18 cellular contexts compared by ENCODE assay signal in genomic region chr10:26798298-26798697, GRCh38.
DNase-seq lines count a peak whose midpoint lies in the region; ATAC-seq and TF ChIP-seq lines count a peak whose summit lies in the region.
"Had no signal": no experiment of that assay in that cellular context is flagged by ENCODE, and none has a peak within 500 bp of the region (broad histone marks: within the 10 kb centered on the region; RNA-seq: fewer than 3 reads in every experiment).

No MANE protein-coding gene starts in this region.

- H3K9me3 ChIP-seq in Caco-2: peaks cover 21% of the 10 kb centered on the region
- H3K9me3 ChIP-seq in Loucy (ENCODE audit: insufficient read depth, low read depth, low read length): peaks cover 16% of the 10 kb centered on the region

- ATAC-seq in activated B cell treated with CpG ODN at 0.5 μM for 24 hours (ENCODE audit: low read depth) (no peak), naive B cell (ENCODE audit: low read depth in 2 of 2) (no peak), left cardiac atrium (no peak), HG02759 (IDR thresholded peaks at IDR 0.05; ENCODE audit: unreplicated experiment) (no peak)
- ATAC-seq: GM23338, K562 had no signal

- H3K4me3 ChIP-seq in Caco-2 (ENCODE audit: low read depth, low read length) (no peak overlapping the region), Loucy (ENCODE audit: low read length, poor library complexity, severe bottlenecking) (no peak overlapping the region)
- H3K4me3 ChIP-seq: GM23338, K562, SK-N-MC had no signal

- H3K4me1 Mint-ChIP-seq in Caco-2 (ENCODE audit: low read depth, unreplicated experiment): peaks cover 25% of the 10 kb centered on the region
- peaks cover 81% of the 10 kb centered on the region for H3K4me1 Mint-ChIP-seq in activated B cell treated with CpG ODN at 0.5 μM for 24 hours
- H3K4me1 Mint-ChIP-seq in naive B cell: peaks cover 70 to 88% (median 70%) of the 10 kb centered on the region in 3 donors

- intact Hi-C loops in Caco-2 (cut with micrococcal nuclease; ENCODE audit: unreplicated experiment) (no loop called here), activated B cell treated with CpG ODN at 0.5 μM for 24 hours (cut with micrococcal nuclease) (loop anchor here (2.0 kb wide), 1 partner anchor 61 kb away; no protein-coding TSS in a partner anchor), left cardiac atrium (cut with DNase I) (no loop called here)

- no peak overlapping the region for H2AFZ ChIP-seq in Loucy (ENCODE audit: low read length)
- H2AFZ ChIP-seq: GM23338 had no signal

- H3K36me3 ChIP-seq in Caco-2 (ENCODE audit: control insufficient read depth, insufficient read depth, low read length) (no peaks in the 10 kb centered on the region), Loucy (ENCODE audit: insufficient read depth, low read length) (peaks cover 12% of the 10 kb centered on the region)

- no TSS peak for BruUV-seq in Caco-2 (replicated peaks; lab: Mats Ljungman, UMichigan)

- peaks cover 21% of the 10 kb centered on the region for H4K20me1 ChIP-seq in Loucy (ENCODE audit: insufficient read depth, low read length, poor library complexity, severe bottlenecking)

- peaks cover 10% of the 10 kb centered on the region for H3K4me1 ChIP-seq in Caco-2
- H3K4me1 ChIP-seq in Loucy (ENCODE audit: insufficient read depth, low read length, poor library complexity, severe bottlenecking): peaks cover 58% of the 10 kb centered on the region

- no peaks in the 10 kb centered on the region for H3K9me2 ChIP-seq in Loucy (replicated peaks; ENCODE audit: low read depth, low read length)

- POLR2A ChIA-PET in Caco-2 (lab: Charles Lee): no interaction called here
- POLR2A ChIA-PET in activated B cell treated with CpG ODN at 0.5 μM for 24 hours (lab: Charles Lee): interaction anchor here (1.0 to 3.2 kb wide), 4 partner anchors 8 to 356 kb away, joined by 3 to 20 read pairs (median 4); partner anchors contain the start of gene YME1L1

- peaks cover 15% of the 10 kb centered on the region for H3K9me3 Mint-ChIP-seq in Caco-2 (ENCODE audit: unreplicated experiment)
- peaks cover 4% of the 10 kb centered on the region for H3K9me3 Mint-ChIP-seq in activated B cell treated with CpG ODN at 0.5 μM for 24 hours
- H3K9me3 Mint-ChIP-seq in naive B cell: peaks cover 0 to 11% (median 3%) of the 10 kb centered on the region in 7 donors

- in situ Hi-C loops in ACHN (cut with HindIII; ENCODE audit: low pct_ligation_motif_present, low pct_unique_long_range_greater_than_20kb, low sequenced_read_pairs): no loop called here

- H3K27me3 ChIP-seq in Caco-2 (replicated peaks; ENCODE audit: control insufficient read depth, insufficient read depth, low read length) (no peaks in the 10 kb centered on the region), Loucy (ENCODE audit: insufficient read depth, low read length, poor library complexity, severe bottlenecking) (no peaks in the 10 kb centered on the region)

- CTCF ChIA-PET in Caco-2 (lab: Charles Lee) (no interaction called here), activated B cell treated with CpG ODN at 0.5 μM for 24 hours (lab: Charles Lee) (interaction anchor here (1.6 to 1.8 kb wide), 3 partner anchors 17 to 72 kb away, joined by 4 to 5 read pairs (median 5); no protein-coding TSS in a partner anchor)

- TF ChIP-seq CTCF in Caco-2 (IDR thresholded peaks at IDR 0.05; ENCODE audit: insufficient read depth in 1 of 2, low read depth in 1 of 2, low read length in 1 of 2, severe bottlenecking in 1 of 2, unreplicated experiment in 1 of 2) (no peak), Loucy (conservative IDR thresholded peaks at IDR 0.05; ENCODE audit: low read length) (no peak), activated B cell treated with CpG ODN at 0.5 μM for 24 hours (IDR thresholded peaks at IDR 0.05) (no peak)

- H3K4me3 Mint-ChIP-seq in Caco-2 (ENCODE audit: unreplicated experiment): no peak overlapping the region
- no peak overlapping the region for H3K4me3 Mint-ChIP-seq in activated B cell treated with CpG ODN at 0.5 μM for 24 hours
- H3K4me3 Mint-ChIP-seq in naive B cell: peak overlapping the region; percentile 19 to 75 (median 50)
- H3K4me3 Mint-ChIP-seq: GM23338 had no signal

- H3K27me3 Mint-ChIP-seq in Caco-2 (ENCODE audit: insufficient read depth, unreplicated experiment): no peaks in the 10 kb centered on the region
- no peaks in the 10 kb centered on the region for H3K27me3 Mint-ChIP-seq in activated B cell treated with CpG ODN at 0.5 μM for 24 hours
- H3K27me3 Mint-ChIP-seq in naive B cell: no peaks in the 10 kb centered on the region
- H3K27me3 Mint-ChIP-seq: CD4-positive, alpha-beta memory T cell had no signal

- DNase-seq in Caco-2 (no peak), activated B cell treated with CpG ODN at 0.5 μM for 24 hours (no peak), naive B cell (no peak), NCI-H524 (lab: John Stamatoyannopoulos, UW) (no peak), left cardiac atrium (no peak), ACHN (no peak)
- DNase-seq: Calu3; CD4-positive, alpha-beta memory T cell; NCI-H1048; NCI-H1436; NCI-H2029; NCI-H526 treated with DMSO at 0.1 percent for 48 hours; SHP77 had no signal

- peak overlapping the region; percentile 47 for H3K9ac ChIP-seq in Loucy (ENCODE audit: low read depth, low read length, poor library complexity, severe bottlenecking)

- peaks cover 3% of the 10 kb centered on the region; the same call in 1 of the 2 replicates for H3F3A ChIP-seq in Loucy (ENCODE audit: low read depth)

- peaks cover 94% of the 10 kb centered on the region for H3K79me2 ChIP-seq in Loucy (ENCODE audit: insufficient read depth, low read length)

- peak overlapping the region; percentile 70 for H3K4me2 ChIP-seq in Loucy (ENCODE audit: low read depth, low read length, poor library complexity, severe bottlenecking)
- H3K4me2 ChIP-seq: GM23338 had no signal

- H3K27ac Mint-ChIP-seq in Caco-2 (ENCODE audit: unreplicated experiment) (peak overlapping the region; percentile 10), activated B cell treated with CpG ODN at 0.5 μM for 24 hours (peak overlapping the region; percentile 53), naive B cell (peak overlapping the region; percentile 47 to 92 (median 76))
- H3K27ac Mint-ChIP-seq: GM23338 had no signal

- peaks cover 17% of the 10 kb centered on the region for H3K36me3 Mint-ChIP-seq in Caco-2 (ENCODE audit: insufficient read depth, unreplicated experiment)
- H3K36me3 Mint-ChIP-seq in activated B cell treated with CpG ODN at 0.5 μM for 24 hours (ENCODE audit: low read depth): peaks cover 8% of the 10 kb centered on the region
- no peaks in the 10 kb centered on the region for H3K36me3 Mint-ChIP-seq in naive B cell

Comparison
In these comparisons a context has a peak if more than half of its experiments do, and no peak if none do; other contexts are left out.
1. H3K27ac Mint-ChIP-seq: peak in every context shown above with its lines; median percentile 76 in naive B cell; 53 in activated B cell treated with CpG ODN at 0.5 μM for 24 hours; 10 in Caco-2.
2. H3K4me3 Mint-ChIP-seq: peak in naive B cell (8 of 8); none in Caco-2 (single experiment) and activated B cell treated with CpG ODN at 0.5 μM for 24 hours (single experiment).